In genomic region chr1:109312978-109313775, GRCh38 we compare ENCODE assay signal across 20 cellular contexts. TPM values are rescaled to one million over a fixed set of nuclear protein-coding genes. Genes with fewer than 3 reads are reported as not detected.
DNase-seq lines count a peak whose midpoint lies in the region; ATAC-seq and TF ChIP-seq lines count a peak whose summit lies in the region.
"Had no signal": no experiment of that assay in that cellular context is flagged by ENCODE, and none has a peak within 500 bp of the region (broad histone marks: within the 10 kb centered on the region; RNA-seq: fewer than 3 reads in every experiment).

No MANE protein-coding gene starts in this region.

- H4K8ac ChIP-seq in trophoblast cell (ENCODE audit: low read depth, low read length), result no peak overlapping the region

- H3K27ac ChIP-seq in heart right ventricle, result no peak overlapping the region
- peak overlapping the region in 3 of 4 donors; percentile 1 to 64 (median 51) for H3K27ac ChIP-seq in gastrocnemius medialis
- H3K27ac ChIP-seq in trophoblast cell (ENCODE audit: low read depth, low read length), result no peak overlapping the region
- H3K27ac ChIP-seq: cardiac muscle cell, neutrophil had no signal

- no peak overlapping the region for H2BK5ac ChIP-seq in trophoblast cell (ENCODE audit: low read depth, low read length, poor library complexity)

- peak; percentile 64 for DNase-seq in LHCN-M2 (ENCODE audit: low read depth)
- DNase-seq in adipocyte (ENCODE audit: low read depth), result peak; percentile 40
- no peak for DNase-seq in heart right ventricle
- peak in 1 of 2 donors; percentile 52 for DNase-seq in gastrocnemius medialis
- no peak for DNase-seq in naive thymus-derived CD8-positive, alpha-beta T cell
- DNase-seq in trophoblast cell, result no peak
- DNase-seq in germinal center (ENCODE audit: low spot score), result no peak
- DNase-seq: activated CD4-positive, alpha-beta T cell treated with anti-CD3 and anti-CD28 coated beads for 36 hours; CD4-positive, alpha-beta memory T cell; GDM1; MG63; NCI-H510A treated with DMSO at 0.1 percent for 48 hours; stimulated activated CD4-positive, alpha-beta T cell treated with anti-CD3 and anti-CD28 coated beads, Interleukin-2, amount 100 ng/mL, for 24 hours; stimulated activated naive CD4-positive, alpha-beta T cell; SW 1271 had no signal

- H2AFZ ChIP-seq in trophoblast cell (ENCODE audit: insufficient read depth, low read length, poor library complexity), result no peak overlapping the region

- H2AK5ac ChIP-seq in trophoblast cell (ENCODE audit: low read length), result no peak overlapping the region

- peak in 5 of 8 donors; percentile 38 to 80 (median 56) for ATAC-seq in heart right ventricle
- peak in 1 of 2 donors; percentile 43 for ATAC-seq in gastrocnemius medialis
- no peak for ATAC-seq in naive thymus-derived CD8-positive, alpha-beta T cell
- ATAC-seq in GM18870 (IDR thresholded peaks at IDR 0.05; ENCODE audit: unreplicated experiment), result no peak
- ATAC-seq: activated CD4-positive, alpha-beta T cell treated with anti-CD3 and anti-CD28 coated beads for 36 hours; activated T-helper 17 cell treated with anti-CD3 and anti-CD28 coated beads, Interleukin-2, amount 50 U/mL, for 72 hours had no signal

- H3K79me2 ChIP-seq in trophoblast cell (ENCODE audit: control insufficient read depth, insufficient read depth, low read length, poor library complexity), result no peaks in the 10 kb centered on the region

- H3K36me3 ChIP-seq in adipocyte (ENCODE audit: control insufficient read depth, insufficient read depth, low read length, severe bottlenecking) (peaks cover 90% of the 10 kb centered on the region), heart right ventricle (peaks cover 0 to 96% (median 43%) of the 10 kb centered on the region in 9 donors), gastrocnemius medialis (peaks cover 0 to 92% of the 10 kb centered on the region in 2 donors), trophoblast cell (ENCODE audit: control insufficient read depth in 1 of 2, insufficient read depth in 2 of 2, low read length in 2 of 2) (peaks cover 34 to 64% of the 10 kb centered on the region in 2 experiments)
- H3K36me3 ChIP-seq: MG63 had no signal

- no peak overlapping the region for H3K4me3 Mint-ChIP-seq in naive thymus-derived CD8-positive, alpha-beta T cell
- H3K4me3 Mint-ChIP-seq: activated CD4-positive, alpha-beta T cell treated with anti-CD3 and anti-CD28 coated beads for 36 hours; activated T-helper 17 cell treated with anti-CD3 and anti-CD28 coated beads, Interleukin-2, amount 50 U/mL, for 72 hours; CD4-positive, alpha-beta memory T cell had no signal

- H3K36me3 Mint-ChIP-seq in naive thymus-derived CD8-positive, alpha-beta T cell, result no peaks in the 10 kb centered on the region
- H3K36me3 Mint-ChIP-seq: CD4-positive, alpha-beta memory T cell had no signal

- H3K9ac ChIP-seq in adipocyte (ENCODE audit: low read length) (peak overlapping the region; percentile 7), trophoblast cell (ENCODE audit: low read length) (no peak overlapping the region)

- H3K9me3 ChIP-seq in adipocyte (ENCODE audit: control insufficient read depth, low read length) (no peaks in the 10 kb centered on the region), heart right ventricle (no peaks in the 10 kb centered on the region), gastrocnemius medialis (no peaks in the 10 kb centered on the region), trophoblast cell (ENCODE audit: insufficient read depth, low read depth, low read length) (peaks cover 3% of the 10 kb centered on the region)
- H3K9me3 ChIP-seq: esophagus muscularis mucosa, MG63, neutrophil had no signal

- no peaks in the 10 kb centered on the region for H3K79me1 ChIP-seq in trophoblast cell (ENCODE audit: low read length)

- H3K4me1 ChIP-seq in adipocyte (ENCODE audit: control insufficient read depth, insufficient read depth, low read length) (peaks cover 33% of the 10 kb centered on the region), heart right ventricle (peaks cover 0 to 7% (median under 1%) of the 10 kb centered on the region in 9 donors), gastrocnemius medialis (peaks cover 9 to 22% of the 10 kb centered on the region in 2 donors), trophoblast cell (ENCODE audit: control insufficient read depth in 1 of 2, insufficient read depth in 2 of 2, low read length in 2 of 2) (peaks cover 0 to 4% of the 10 kb centered on the region in 2 experiments)

- H3K27me3 ChIP-seq in adipocyte (replicated peaks; ENCODE audit: control insufficient read depth, insufficient read depth, low read length), result no peaks in the 10 kb centered on the region
- no peaks in the 10 kb centered on the region for H3K27me3 ChIP-seq in heart right ventricle
- H3K27me3 ChIP-seq in gastrocnemius medialis, result no peaks in the 10 kb centered on the region
- no peaks in the 10 kb centered on the region for H3K27me3 ChIP-seq in trophoblast cell (ENCODE audit: insufficient read depth, low read length)
- H3K27me3 ChIP-seq: cardiac muscle cell, esophagus muscularis mucosa, neutrophil had no signal

- H4K91ac ChIP-seq in trophoblast cell (ENCODE audit: low read depth, low read length), result no peak overlapping the region

- no peak for TF ChIP-seq CTCF in heart right ventricle (IDR thresholded peaks at IDR 0.05)
- no peak for TF ChIP-seq CTCF in gastrocnemius medialis (IDR thresholded peaks at IDR 0.05 in 4 of 5, conservative IDR thresholded peaks at IDR 0.05 in 1 of 5)

- intact Hi-C loops in heart right ventricle (cut with DNase I), result loop anchor here in 1 of 10 donors (5.0 kb wide), 1 partner anchor 39 kb away; no protein-coding TSS in a partner anchor
- intact Hi-C loops in gastrocnemius medialis (cut with DNase I; ENCODE audit: low total_unique reads), result no loop called here

- no peak overlapping the region for H3K14ac ChIP-seq in trophoblast cell (ENCODE audit: low read length)

- no peak overlapping the region for H3K27ac Mint-ChIP-seq in naive thymus-derived CD8-positive, alpha-beta T cell
- H3K27ac Mint-ChIP-seq: activated CD4-positive, alpha-beta T cell treated with anti-CD3 and anti-CD28 coated beads for 36 hours; activated T-helper 17 cell treated with anti-CD3 and anti-CD28 coated beads, Interleukin-2, amount 50 U/mL, for 72 hours; CD4-positive, alpha-beta memory T cell had no signal

- no peak for TF ChIP-seq POLR2A in gastrocnemius medialis (IDR thresholded peaks at IDR 0.05)

- no peaks in the 10 kb centered on the region for H3K9me3 Mint-ChIP-seq in naive thymus-derived CD8-positive, alpha-beta T cell
- H3K9me3 Mint-ChIP-seq: activated T-helper 17 cell treated with anti-CD3 and anti-CD28 coated beads, Interleukin-2, amount 50 U/mL, for 72 hours; CD4-positive, alpha-beta memory T cell had no signal

- H3K4ac ChIP-seq in trophoblast cell (ENCODE audit: low read depth, low read length), result no peak overlapping the region

- H3K27me3 Mint-ChIP-seq in naive thymus-derived CD8-positive, alpha-beta T cell, result peaks cover 0 to 8% (median 0%) of the 10 kb centered on the region in 5 donors
- H3K27me3 Mint-ChIP-seq: activated CD4-positive, alpha-beta T cell treated with anti-CD3 and anti-CD28 coated beads for 36 hours had no signal

- in situ Hi-C loops in gastrocnemius medialis (cut with MboI; ENCODE audit: low sequenced_read_pairs in 4 of 4), result no loop called here

- no peak overlapping the region for H3K23ac ChIP-seq in trophoblast cell (ENCODE audit: low read length)

- WGBS in heart right ventricle, 2 donors, result 80 to 85% methylated on average over 12 of the region's 12 CpGs
- no CpG with 5 or more reads among the region's 12 CpGs for WGBS in trophoblast cell (ENCODE audit: extremely low coverage, insufficient coverage, insufficient read length)

- H2BK12ac ChIP-seq in trophoblast cell (ENCODE audit: low read length), result no peak overlapping the region

- no peak overlapping the region for H2BK120ac ChIP-seq in trophoblast cell (ENCODE audit: insufficient read depth, low read length, poor library complexity)

- H3K4me1 Mint-ChIP-seq in naive thymus-derived CD8-positive, alpha-beta T cell, result no peaks in the 10 kb centered on the region
- H3K4me1 Mint-ChIP-seq: activated CD4-positive, alpha-beta T cell treated with anti-CD3 and anti-CD28 coated beads for 36 hours; activated T-helper 17 cell treated with anti-CD3 and anti-CD28 coated beads, Interleukin-2, amount 50 U/mL, for 72 hours; CD4-positive, alpha-beta memory T cell had no signal

- H3K4me3 ChIP-seq in adipocyte (ENCODE audit: low read length) (peak overlapping the region; percentile 5), heart right ventricle (no peak overlapping the region), gastrocnemius medialis (no peak overlapping the region), trophoblast cell (ENCODE audit: low read depth, low read length) (no peak overlapping the region)
- H3K4me3 ChIP-seq: cardiac muscle cell, esophagus muscularis mucosa, MG63 had no signal

- POLR2A ChIA-PET in naive thymus-derived CD8-positive, alpha-beta T cell (lab: Charles Lee), result no interaction called here

- H3K18ac ChIP-seq in trophoblast cell (ENCODE audit: low read length), result no peak overlapping the region

- no peak overlapping the region for H3K4me2 ChIP-seq in trophoblast cell (ENCODE audit: low read length)

- H4K12ac ChIP-seq in trophoblast cell (ENCODE audit: low read depth, low read length), result no peak overlapping the region

RNA-seq across cellular contexts. Expression of gene MYBPHL, which starts 6.4 kb away (rescaled TPM):
- total RNA-seq in LHCN-M2 (2014; rRNA removed) (0.23 TPM in 1 of 2 replicates, not detected in the other), heart right ventricle (1 to 10 TPM in 2 of 10 donors, under 1 TPM in 8; 0.23 to 2.7 (median 0.53) TPM), gastrocnemius medialis (1 to 10 TPM in 1 of 4 donors, not detected in 3; 3.1 TPM)
- 0.34 TPM for polyA plus RNA-seq in LHCN-M2 (2012)
- polyA plus RNA-seq in heart right ventricle, result under 1 TPM in 1 of 2 donors, not detected in 1; 0.30 TPM
- not detected for total RNA-seq in naive thymus-derived CD8-positive, alpha-beta T cell
- not detected for polyA plus RNA-seq in naive thymus-derived CD8-positive, alpha-beta T cell
- 0.97 and 1.1 TPM in 2 replicates for polyA plus RNA-seq in trophoblast cell (2013)
- total RNA-seq: activated CD4-positive, alpha-beta T cell treated with anti-CD3 and anti-CD28 coated beads for 36 hours; activated T-helper 17 cell treated with anti-CD3 and anti-CD28 coated beads, Interleukin-2, amount 50 U/mL, for 72 hours; cardiac muscle cell; CD4-positive, alpha-beta memory T cell; esophagus muscularis mucosa had no signal
- polyA plus RNA-seq: cardiac muscle cell; CD4-positive, alpha-beta memory T cell had no signal

RNA-seq across cellular contexts. Expression of gene PSRC1, which starts 30.2 kb away (rescaled TPM):
- total RNA-seq in LHCN-M2 (2014; rRNA removed) (57.6 and 60.4 TPM in 2 replicates), heart right ventricle (1 to 10 TPM in 2 of 10 donors, under 1 TPM in 8; 0.34 to 2.4 (median 0.59) TPM), gastrocnemius medialis (1 to 10 TPM in 1 of 4 donors, under 1 TPM in 2, not detected in 1; 0.19 to 2.3 (median 0.84) TPM)
- 32.9 TPM for polyA plus RNA-seq in LHCN-M2 (2012)
- 1 to 10 TPM; 2.3 to 2.9 TPM for polyA plus RNA-seq in heart right ventricle
- under 1 TPM in 1 of 2 experiments, not detected in 1; 0.31 TPM for total RNA-seq in naive thymus-derived CD8-positive, alpha-beta T cell
- under 1 TPM in 1 of 3 donors, not detected in 2; 0.89 TPM for polyA plus RNA-seq in naive thymus-derived CD8-positive, alpha-beta T cell
- 91.9 and 95.6 TPM in 2 replicates for polyA plus RNA-seq in trophoblast cell (2013)

Comparison
In these comparisons a context has a peak if more than half of its experiments do, and no peak if none do; other contexts are left out.
1. DNase-seq: peak in LHCN-M2 (single experiment) and adipocyte (single experiment); none in heart right ventricle (0 of 2), naive thymus-derived CD8-positive, alpha-beta T cell (0 of 10), trophoblast cell (0 of 2) and germinal center (single experiment).
2. ATAC-seq: peak in heart right ventricle (5 of 8); none in naive thymus-derived CD8-positive, alpha-beta T cell (0 of 2) and GM18870 (single experiment).
3. H3K27ac ChIP-seq: peak in gastrocnemius medialis (3 of 4); none in heart right ventricle (0 of 10) and trophoblast cell (single experiment).
4. RNA of gene PSRC1, which starts 30.2 kb away (total RNA-seq): 57.6 to 60.4 TPM in LHCN-M2; 0.19 to 2.3 TPM in gastrocnemius medialis, 0.34 to 2.4 TPM in heart right ventricle and 0.31 TPM in naive thymus-derived CD8-positive, alpha-beta T cell; every median in the first group is over 10 times any median in the second.